Comparison of ENCODE assay signal across 8 cellular contexts in genomic region chr14:91947196-91948184, GRCh38. TPM values are rescaled to one million over a fixed set of nuclear protein-coding genes. Genes with fewer than 3 reads are reported as not detected.
DNase-seq lines count a peak whose midpoint lies in the region; ATAC-seq and TF ChIP-seq lines count a peak whose summit lies in the region.

TSS of gene FBLN5 (minus strand) at chr14:91947694. CDS start at chr14:91947229, 465 bp downstream.

- peaks cover 16% of the 10 kb centered on the region for H3K4me1 Mint-ChIP-seq in activated naive CD8-positive, alpha-beta T cell treated with anti-CD3 and anti-CD28 coated beads for 36 hours

- H3K27me3 Mint-ChIP-seq in activated naive CD8-positive, alpha-beta T cell treated with anti-CD3 and anti-CD28 coated beads for 36 hours = peaks cover 47% of the 10 kb centered on the region

- no peak within 1 kb of the TSS for H3K9ac ChIP-seq in PC-3 (ENCODE audit: low read length)
- no peak within 1 kb of the TSS for H3K9ac ChIP-seq in parathyroid adenoma

- H3K4me3 Mint-ChIP-seq in activated naive CD8-positive, alpha-beta T cell treated with anti-CD3 and anti-CD28 coated beads for 36 hours = peak within 1 kb of the TSS; percentile 81

- no peaks in the 10 kb centered on the region for H4K20me1 ChIP-seq in PC-3 (ENCODE audit: low read length)

- peak within 1 kb of the TSS; percentile 54 for H3K27ac Mint-ChIP-seq in activated naive CD8-positive, alpha-beta T cell treated with anti-CD3 and anti-CD28 coated beads for 36 hours

- no peaks in the 10 kb centered on the region for H3K9me3 Mint-ChIP-seq in activated naive CD8-positive, alpha-beta T cell treated with anti-CD3 and anti-CD28 coated beads for 36 hours

- H3K36me3 Mint-ChIP-seq in activated naive CD8-positive, alpha-beta T cell treated with anti-CD3 and anti-CD28 coated beads for 36 hours = no peaks in the 10 kb centered on the region

- H3K36me3 ChIP-seq in PC-3 (ENCODE audit: low read depth, low read length) (no peaks in the 10 kb centered on the region), heart right ventricle (no peaks in the 10 kb centered on the region), parathyroid adenoma (ENCODE audit: control insufficient read depth, insufficient read depth, low read length) (no peaks in the 10 kb centered on the region)

- POLR2A ChIA-PET in PC-3 (lab: Charles Lee; ENCODE audit: unreplicated experiment) = no interaction called here

- no TSS peak for BruUV-seq in PC-3 (replicated peaks; lab: Mats Ljungman, UMichigan)

- H2AFZ ChIP-seq in PC-3 (ENCODE audit: low read length) = peak within 1 kb of the TSS; percentile 42; the same call in 1 of the 2 replicates
- peak within 1 kb of the TSS; percentile 98 for H2AFZ ChIP-seq in parathyroid adenoma

- peaks cover 22% of the 10 kb centered on the region for H3K27me3 ChIP-seq in PC-3 (ENCODE audit: low read length)
- H3K27me3 ChIP-seq in heart right ventricle = peaks cover 0 to 41% (median 8%) of the 10 kb centered on the region in 7 donors
- H3K27me3 ChIP-seq in parathyroid adenoma (ENCODE audit: control insufficient read depth, insufficient read depth, low read length) = no peaks in the 10 kb centered on the region

- H3K4me1 ChIP-seq in PC-3 (ENCODE audit: insufficient read depth, low read length) = no peaks in the 10 kb centered on the region
- peaks cover 0 to 16% (median 6%) of the 10 kb centered on the region in 9 donors for H3K4me1 ChIP-seq in heart right ventricle
- H3K4me1 ChIP-seq in parathyroid adenoma = no peaks in the 10 kb centered on the region

- H3K9me2 ChIP-seq in PC-3 (replicated peaks; ENCODE audit: low read length) = no peaks in the 10 kb centered on the region

- ATAC-seq in PC-3 (no peak; the same call in 1 of the 2 replicates), heart right ventricle (peak; percentile 69 to 94 (median 81)), GM18909 (IDR thresholded peaks at IDR 0.05; ENCODE audit: poor library complexity, unreplicated experiment) (no peak), HG02840 (IDR thresholded peaks at IDR 0.05; ENCODE audit: low FRiP score, unreplicated experiment) (no peak), HG03342 (IDR thresholded peaks at IDR 0.05; ENCODE audit: unreplicated experiment) (no peak)

- H3K9me3 ChIP-seq in PC-3 (ENCODE audit: low read length) (no peaks in the 10 kb centered on the region), heart right ventricle (no peaks in the 10 kb centered on the region), parathyroid adenoma (ENCODE audit: control insufficient read depth, low read length) (no peaks in the 10 kb centered on the region)

- CTCF ChIA-PET in PC-3 (lab: Charles Lee) = no interaction called here

- H3K27ac ChIP-seq in PC-3 (ENCODE audit: low read length) (no peak within 1 kb of the TSS), heart right ventricle (peak within 1 kb of the TSS; percentile 50 to 81 (median 72)), parathyroid adenoma (peak within 1 kb of the TSS; percentile 41)

- H3K4me3 ChIP-seq in PC-3 (ENCODE audit: low read length) (0 out of 2 replicates have a peak within 1 kb of the TSS, but pooled peaks have one; percentile 30), heart right ventricle (peak within 1 kb of the TSS; percentile 0 to 66 (median 56)), parathyroid adenoma (ENCODE audit: low read depth, low read length) (peak within 1 kb of the TSS; percentile 57)

- H3K79me2 ChIP-seq in PC-3 (ENCODE audit: low read length) = no peaks in the 10 kb centered on the region
- no peaks in the 10 kb centered on the region for H3K79me2 ChIP-seq in parathyroid adenoma

- intact Hi-C loops in PC-3 (cut with micrococcal nuclease) = no loop called here
- intact Hi-C loops in heart right ventricle (cut with DNase I) = no loop called here

- DNase-seq in D341Med (ENCODE audit: low spot score) = peak; percentile 69
- no peak for DNase-seq in PC-3
- DNase-seq in activated naive CD8-positive, alpha-beta T cell treated with anti-CD3 and anti-CD28 coated beads for 36 hours = peak; percentile 58
- DNase-seq in heart right ventricle = peak; percentile 51 to 72

- H3K4me2 ChIP-seq in PC-3 (ENCODE audit: low read length) = peak within 1 kb of the TSS; percentile 37; the same call in 1 of the 2 replicates
- H3K4me2 ChIP-seq in parathyroid adenoma (ENCODE audit: low read length) = peak within 1 kb of the TSS; percentile 79

- no peak for TF ChIP-seq CTCF in PC-3 (conservative IDR thresholded peaks at IDR 0.05; ENCODE audit: low read depth, low read length)
- TF ChIP-seq CTCF in heart right ventricle (IDR thresholded peaks at IDR 0.05) = no peak
- no peak for TF ChIP-seq CTCF in parathyroid adenoma (IDR thresholded peaks at IDR 0.05)

- H3F3A ChIP-seq in PC-3 (ENCODE audit: low read length, unreplicated experiment) = no peaks in the 10 kb centered on the region

- WGBS in heart right ventricle, 2 donors = 2 to 3% methylated on average over 78 of the region's 78 CpGs

RNA-seq across cellular contexts. Expression of gene FBLN5, which starts in this region (rescaled TPM):
- total RNA-seq in PC-3 (2014; rRNA removed) (0.17 and 0.58 TPM in 2 replicates), heart right ventricle (10 to 100 TPM; 25.3 to 91.5 (median 36.6) TPM)
- 1 to 10 TPM; 1.3 to 1.6 TPM for total RNA-seq in activated naive CD8-positive, alpha-beta T cell treated with anti-CD3 and anti-CD28 coated beads for 36 hours
- polyA plus RNA-seq in heart right ventricle = 10 to 100 TPM; 46.5 to 65.9 TPM

Comparison
In these comparisons a context has a peak if more than half of its experiments do, and no peak if none do; other contexts are left out.
1. RNA of gene FBLN5 (total RNA-seq): 25.3 to 91.5 TPM in heart right ventricle; 1.3 to 1.6 TPM in activated naive CD8-positive, alpha-beta T cell treated with anti-CD3 and anti-CD28 coated beads for 36 hours and 0.17 to 0.58 TPM in PC-3; every median in the first group is over 4 times any median in the second.
2. ATAC-seq: peak in heart right ventricle (8 of 8); none in PC-3 (single experiment), GM18909 (single experiment), HG02840 (single experiment) and HG03342 (single experiment).
3. Peak in every context shown above with its lines, with median percentiles within 50 percentile points of each other: H3K4me3 ChIP-seq.